In genomic region chr10:9038146-9038714, GRCh38 we compare ENCODE assay signal across 27 cellular contexts.
A peak's percentile ranks its signal among the peaks of the same experiment; 100 is the strongest.
DNase-seq lines count a peak whose midpoint lies in the region; ATAC-seq and TF ChIP-seq lines count a peak whose summit lies in the region.
"Had no signal": no experiment of that assay in that cellular context is flagged by ENCODE, and none has a peak within 500 bp of the region (broad histone marks: within the 10 kb centered on the region; RNA-seq: fewer than 3 reads in every experiment).

No MANE protein-coding gene starts in this region.

- ATAC-seq in left colon, result no peak
- no peak for ATAC-seq in activated CD4-positive, alpha-beta T cell treated with anti-CD3 and anti-CD28 coated beads for 36 hours

- H3K9me3 Mint-ChIP-seq in activated CD4-positive, alpha-beta T cell treated with anti-CD3 and anti-CD28 coated beads for 36 hours (ENCODE audit: low read depth), result peaks cover 9% of the 10 kb centered on the region

- H3K27ac Mint-ChIP-seq in activated CD4-positive, alpha-beta T cell treated with anti-CD3 and anti-CD28 coated beads for 36 hours, result no peak overlapping the region
- H3K27ac Mint-ChIP-seq: activated B cell treated with CpG ODN at 0.5 μM for 24 hours; activated CD4-positive, alpha-beta memory T cell treated with anti-CD3 and anti-CD28 coated beads for 36 hours; activated naive CD4-positive, alpha-beta T cell treated with anti-CD3 and anti-CD28 coated beads for 36 hours; HFFc6; immature natural killer cell; naive B cell had no signal

- H3K4me3 Mint-ChIP-seq in activated CD4-positive, alpha-beta T cell treated with anti-CD3 and anti-CD28 coated beads for 36 hours, result no peak overlapping the region
- H3K4me3 Mint-ChIP-seq: activated B cell treated with CpG ODN at 0.5 μM for 24 hours; activated CD4-positive, alpha-beta memory T cell treated with anti-CD3 and anti-CD28 coated beads for 36 hours; activated naive CD4-positive, alpha-beta T cell treated with anti-CD3 and anti-CD28 coated beads for 36 hours; HFFc6; immature natural killer cell; naive B cell; stimulated activated naive CD8-positive, alpha-beta T cell treated with anti-CD3 and anti-CD28 coated beads, Interleukin-15, Interleukin-2, amounts not matched to agents 100 ng/mL and 50 ng/mL, for 24 hours had no signal

- no peak overlapping the region for H3K27ac ChIP-seq in WERI-Rb-1
- H3K27ac ChIP-seq: 22Rv1, epithelial cell of prostate, hepatocyte, tibial nerve had no signal

- CTCF ChIA-PET in activated CD4-positive, alpha-beta T cell treated with anti-CD3 and anti-CD28 coated beads for 36 hours (lab: Charles Lee), result interaction anchor here (0.6 kb wide), 1 partner anchor 11 kb away, joined by 3 read pairs; no protein-coding TSS in a partner anchor

- peaks cover 1% of the 10 kb centered on the region for H3K36me3 Mint-ChIP-seq in activated CD4-positive, alpha-beta T cell treated with anti-CD3 and anti-CD28 coated beads for 36 hours (ENCODE audit: low read depth)
- H3K36me3 Mint-ChIP-seq: naive B cell had no signal

- H3K4me1 Mint-ChIP-seq in activated CD4-positive, alpha-beta T cell treated with anti-CD3 and anti-CD28 coated beads for 36 hours, result peaks cover 3% of the 10 kb centered on the region
- H3K4me1 Mint-ChIP-seq: activated B cell treated with CpG ODN at 0.5 μM for 24 hours, immature natural killer cell, naive B cell had no signal

- H3K9me3 ChIP-seq in WERI-Rb-1 (ENCODE audit: severe bottlenecking), result no peaks in the 10 kb centered on the region

- H3K27me3 ChIP-seq in WERI-Rb-1 (ENCODE audit: insufficient read depth, low read depth, severe bottlenecking), result no peaks in the 10 kb centered on the region
- H3K27me3 ChIP-seq: hepatocyte, tibial nerve had no signal

- DNase-seq in DMS 273 (lab: John Stamatoyannopoulos, UW; ENCODE audit: unreplicated experiment), result peak; percentile 0
- DNase-seq in DMS 273 treated with DMSO at 0.1 percent for 48 hours (lab: John Stamatoyannopoulos, UW), result no peak
- peak; percentile 8 for DNase-seq in WERI-Rb-1
- peak; percentile 27 for DNase-seq in left kidney (ENCODE audit: low read depth, low spot score)
- DNase-seq in superior temporal gyrus (ENCODE audit: extremely low spot score), result peak; percentile 24
- no peak for DNase-seq in left colon
- no peak for DNase-seq in activated CD4-positive, alpha-beta T cell treated with anti-CD3 and anti-CD28 coated beads for 36 hours
- DNase-seq in hepatic stellate cell (ENCODE audit: low spot score), result no peak
- DNase-seq: activated B cell treated with CpG ODN at 0.5 μM for 24 hours; activated CD4-positive, alpha-beta memory T cell treated with anti-CD3 and anti-CD28 coated beads for 36 hours; activated naive CD4-positive, alpha-beta T cell treated with anti-CD3 and anti-CD28 coated beads for 36 hours; activated T-cell treated with anti-CD3 and anti-CD28 coated beads, Interleukin-2, amount 50 U/mL, for 1 hour; DMS79; HFFc6; immature natural killer cell; Karpas-422; naive B cell; NCI-H1417 treated with DMSO at 0.1 percent for 48 hours; NCI-H526 treated with DMSO at 0.1 percent for 48 hours; stimulated activated CD4-positive, alpha-beta T cell treated with anti-CD3 and anti-CD28 coated beads, Interleukin-12 subunit alpha, Interleukin-12 subunit beta, amount 100 ng/mL, for 4 hours; stimulated activated CD4-positive, alpha-beta T cell treated with anti-CD3 and anti-CD28 coated beads, Interleukin-4, amount 100 ng/mL, for 4 hours; T-helper 9 cell had no signal

- intact Hi-C loops in left colon (cut with DNase I, micrococcal nuclease), result no loop called here
- intact Hi-C loops in activated CD4-positive, alpha-beta T cell treated with anti-CD3 and anti-CD28 coated beads for 36 hours (cut with DNase I, micrococcal nuclease), result no loop called here

- H3K4me3 ChIP-seq in WERI-Rb-1 (ENCODE audit: low read depth, low read length), result no peak overlapping the region
- H3K4me3 ChIP-seq: hepatocyte, tibial nerve had no signal

- TF ChIP-seq CTCF in WERI-Rb-1 (IDR thresholded peaks at IDR 0.05; ENCODE audit: low read depth, low read length), result no peak

- POLR2A ChIA-PET in activated CD4-positive, alpha-beta T cell treated with anti-CD3 and anti-CD28 coated beads for 36 hours (lab: Charles Lee), result no interaction called here

- H3K36me3 ChIP-seq in WERI-Rb-1, result no peaks in the 10 kb centered on the region
- H3K36me3 ChIP-seq: tibial nerve had no signal

- H3K27me3 Mint-ChIP-seq in activated CD4-positive, alpha-beta T cell treated with anti-CD3 and anti-CD28 coated beads for 36 hours, result peaks cover 5% of the 10 kb centered on the region
- H3K27me3 Mint-ChIP-seq: activated B cell treated with CpG ODN at 0.5 μM for 24 hours, naive B cell had no signal

Comparison
In these comparisons a context has a peak if more than half of its experiments do, and no peak if none do; other contexts are left out.
1. DNase-seq: peak in DMS 273 (single experiment), WERI-Rb-1 (single experiment), left kidney (single experiment) and superior temporal gyrus (single experiment); none in DMS 273 treated with DMSO at 0.1 percent for 48 hours (single experiment), left colon (0 of 2), activated CD4-positive, alpha-beta T cell treated with anti-CD3 and anti-CD28 coated beads for 36 hours (single experiment) and hepatic stellate cell (single experiment).